Comparison of ENCODE assay signal across 13 cellular contexts in the genomic region with DNA sequence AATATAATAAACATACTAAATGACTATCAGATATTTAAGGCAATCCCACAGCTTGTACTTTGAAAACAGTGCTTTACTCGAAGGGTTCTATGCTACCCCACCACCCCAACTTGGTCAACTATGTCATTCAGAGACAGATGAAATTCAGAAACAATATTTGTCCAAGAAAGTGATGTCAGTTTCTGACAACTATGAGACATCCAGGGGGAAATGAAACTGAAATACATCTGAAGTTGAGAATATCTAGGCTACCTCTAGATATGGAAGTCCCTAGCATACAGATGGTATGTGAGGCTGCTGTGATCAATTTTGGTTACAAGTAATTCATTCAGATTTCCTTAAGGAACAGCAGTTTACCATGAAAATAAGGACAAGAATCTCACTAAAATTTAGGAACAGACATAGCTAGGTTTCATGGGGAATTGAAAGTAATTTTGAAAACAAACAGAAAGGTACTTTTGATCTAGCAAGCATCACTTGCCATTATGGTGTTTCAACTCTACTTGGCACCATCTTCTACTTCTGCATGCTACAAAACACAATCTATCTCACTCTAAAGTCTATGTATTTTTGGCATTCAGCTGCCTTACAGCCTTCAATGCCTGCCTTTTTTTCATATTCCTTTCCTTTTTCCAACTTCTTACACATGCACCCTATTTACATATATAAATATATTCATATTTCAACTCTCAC. TPM values are rescaled to one million over a fixed set of nuclear protein-coding genes. Genes with fewer than 3 reads are reported as not detected.
DNase-seq lines count a peak whose midpoint lies in the region; ATAC-seq lines count a peak whose summit lies in the region.
"Had no signal": no experiment of that assay in that cellular context is flagged by ENCODE, and none has a peak within 500 bp of the region (broad histone marks: within the 10 kb centered on the region; RNA-seq: fewer than 3 reads in every experiment).

No MANE protein-coding gene starts in this region.

- no peaks in the 10 kb centered on the region for H3K27me3 Mint-ChIP-seq in activated naive CD4-positive, alpha-beta T cell treated with anti-CD3 and anti-CD28 coated beads, Interleukin-2, amount 10 ng/mL, durations not matched to agents 7 days and 5 days
- no peaks in the 10 kb centered on the region for H3K27me3 Mint-ChIP-seq in stimulated activated naive CD8-positive, alpha-beta T cell treated with anti-CD3 and anti-CD28 coated beads, Interleukin-15, amount 100 ng/mL, for 72 hours
- H3K27me3 Mint-ChIP-seq: brain had no signal

- H3K4me1 Mint-ChIP-seq in activated naive CD4-positive, alpha-beta T cell treated with anti-CD3 and anti-CD28 coated beads, Interleukin-2, amount 10 ng/mL, durations not matched to agents 7 days and 5 days = peaks cover 7% of the 10 kb centered on the region
- H3K4me1 Mint-ChIP-seq in stimulated activated naive CD8-positive, alpha-beta T cell treated with anti-CD3 and anti-CD28 coated beads, Interleukin-15, amount 100 ng/mL, for 72 hours = peaks cover 39% of the 10 kb centered on the region
- H3K4me1 Mint-ChIP-seq: brain had no signal

- H3K4me3 Mint-ChIP-seq in activated naive CD4-positive, alpha-beta T cell treated with anti-CD3 and anti-CD28 coated beads, Interleukin-2, amount 10 ng/mL, durations not matched to agents 7 days and 5 days = no peak overlapping the region
- peak overlapping the region in 1 of 2 donors; percentile 38 for H3K4me3 Mint-ChIP-seq in stimulated activated naive CD8-positive, alpha-beta T cell treated with anti-CD3 and anti-CD28 coated beads, Interleukin-15, amount 100 ng/mL, for 72 hours
- H3K4me3 Mint-ChIP-seq: brain had no signal

- DNase-seq in activated naive CD4-positive, alpha-beta T cell treated with anti-CD3 and anti-CD28 coated beads, Interleukin-2, amount 50 U/mL, for 72 hours (ENCODE audit: low spot score in 2 of 2) = no peak
- DNase-seq in activated naive CD4-positive, alpha-beta T cell treated with anti-CD3 and anti-CD28 coated beads, Interleukin-2, amount 10 ng/mL, durations not matched to agents 7 days and 5 days = no peak
- no peak for DNase-seq in stimulated activated naive CD8-positive, alpha-beta T cell treated with anti-CD3 and anti-CD28 coated beads, Interleukin-15, amount 100 ng/mL, for 72 hours
- DNase-seq in NCI-H446 treated with DMSO at 0.1 percent for 48 hours (lab: John Stamatoyannopoulos, UW) = no peak
- DNase-seq in D341Med (ENCODE audit: low spot score) = no peak
- DNase-seq in NCI-H1436 (lab: John Stamatoyannopoulos, UW) = no peak
- DNase-seq: AML-193, small intestine had no signal

- ATAC-seq in activated naive CD4-positive, alpha-beta T cell treated with anti-CD3 and anti-CD28 coated beads, Interleukin-2, amount 50 U/mL, for 72 hours = peak; percentile 62 to 94
- ATAC-seq in GM21723 (IDR thresholded peaks at IDR 0.05; ENCODE audit: unreplicated experiment) = peak; percentile 96
- peak; percentile 90 for ATAC-seq in HG03378 (IDR thresholded peaks at IDR 0.05; ENCODE audit: unreplicated experiment)
- ATAC-seq in stimulated activated naive CD8-positive, alpha-beta T cell treated with anti-CD3 and anti-CD28 coated beads, Interleukin-15, amount 100 ng/mL, for 72 hours = peak; percentile 96
- ATAC-seq: Panc1 had no signal

- peaks cover 0 to 4% of the 10 kb centered on the region in 2 donors for H3K9me3 Mint-ChIP-seq in activated naive CD4-positive, alpha-beta T cell treated with anti-CD3 and anti-CD28 coated beads, Interleukin-2, amount 50 U/mL, for 72 hours
- H3K9me3 Mint-ChIP-seq in activated naive CD4-positive, alpha-beta T cell treated with anti-CD3 and anti-CD28 coated beads, Interleukin-2, amount 10 ng/mL, durations not matched to agents 7 days and 5 days = no peaks in the 10 kb centered on the region
- no peaks in the 10 kb centered on the region for H3K9me3 Mint-ChIP-seq in stimulated activated naive CD8-positive, alpha-beta T cell treated with anti-CD3 and anti-CD28 coated beads, Interleukin-15, amount 100 ng/mL, for 72 hours
- H3K9me3 Mint-ChIP-seq: brain had no signal

- CTCF ChIA-PET in activated naive CD4-positive, alpha-beta T cell treated with anti-CD3 and anti-CD28 coated beads, Interleukin-2, amount 10 ng/mL, durations not matched to agents 7 days and 5 days (lab: Charles Lee) = no interaction called here

- peak overlapping the region in 1 of 2 donors; percentile 85 for H3K27ac Mint-ChIP-seq in activated naive CD4-positive, alpha-beta T cell treated with anti-CD3 and anti-CD28 coated beads, Interleukin-2, amount 50 U/mL, for 72 hours
- H3K27ac Mint-ChIP-seq in activated naive CD4-positive, alpha-beta T cell treated with anti-CD3 and anti-CD28 coated beads, Interleukin-2, amount 10 ng/mL, durations not matched to agents 7 days and 5 days = no peak overlapping the region
- peak overlapping the region; percentile 42 to 95 for H3K27ac Mint-ChIP-seq in stimulated activated naive CD8-positive, alpha-beta T cell treated with anti-CD3 and anti-CD28 coated beads, Interleukin-15, amount 100 ng/mL, for 72 hours

- H3K36me3 Mint-ChIP-seq in activated naive CD4-positive, alpha-beta T cell treated with anti-CD3 and anti-CD28 coated beads, Interleukin-2, amount 50 U/mL, for 72 hours = peaks cover 0 to 28% of the 10 kb centered on the region in 2 donors
- peaks cover 55% of the 10 kb centered on the region for H3K36me3 Mint-ChIP-seq in activated naive CD4-positive, alpha-beta T cell treated with anti-CD3 and anti-CD28 coated beads, Interleukin-2, amount 10 ng/mL, durations not matched to agents 7 days and 5 days

RNA-seq across cellular contexts. Expression of gene ATG3, which starts 21.8 kb away (rescaled TPM):
- total RNA-seq in activated naive CD4-positive, alpha-beta T cell treated with anti-CD3 and anti-CD28 coated beads, Interleukin-2, amount 50 U/mL, for 72 hours = 10 to 100 TPM; 52.5 to 55.3 TPM

RNA-seq across cellular contexts. Expression of gene SLC35A5, which starts 21.9 kb away (rescaled TPM):
- total RNA-seq in activated naive CD4-positive, alpha-beta T cell treated with anti-CD3 and anti-CD28 coated beads, Interleukin-2, amount 50 U/mL, for 72 hours = 10 to 100 TPM in 1 of 2 donors, 1 to 10 TPM in 1; 8.5 to 17.4 TPM

RNA-seq across cellular contexts. Expression of gene BTLA, which starts 40.7 kb away (rescaled TPM):
- 10 to 100 TPM; 25.5 to 38.0 TPM for total RNA-seq in activated naive CD4-positive, alpha-beta T cell treated with anti-CD3 and anti-CD28 coated beads, Interleukin-2, amount 50 U/mL, for 72 hours
- total RNA-seq: lung microvascular endothelial cell had no signal
